Comparison of ENCODE assay signal across 8 cellular contexts in genomic region chr2:151638188-151638933, GRCh38.
DNase-seq lines count a peak whose midpoint lies in the region; ATAC-seq and TF ChIP-seq lines count a peak whose summit lies in the region.

No MANE protein-coding gene starts in this region.

- H3K23ac ChIP-seq in mesenchymal stem cell (ENCODE audit: low read length in 2 of 2) = no peak overlapping the region

- H3K9me3 ChIP-seq in CD8-positive, alpha-beta T cell (ENCODE audit: low read length) = no peaks in the 10 kb centered on the region
- peaks cover 3% of the 10 kb centered on the region for H3K9me3 ChIP-seq in mesenchymal stem cell (ENCODE audit: control insufficient read depth, low read length)

- no peak overlapping the region for H3K14ac ChIP-seq in mesenchymal stem cell (ENCODE audit: low read length in 2 of 2)

- H3K9ac ChIP-seq in mesenchymal stem cell (ENCODE audit: low read length) = peak overlapping the region; percentile 10

- peak overlapping the region; percentile 93 for H3K27ac Mint-ChIP-seq in CD8-positive, alpha-beta T cell
- H3K27ac Mint-ChIP-seq in IgD-negative memory B cell (peak overlapping the region; percentile 46 to 95 (median 95)), endothelial cell (ENCODE audit: unreplicated experiment) (no peak overlapping the region)

- H3K4me2 ChIP-seq in mesenchymal stem cell (ENCODE audit: low read length, poor library complexity, severe bottlenecking) = peak overlapping the region; percentile 18

- no peak overlapping the region for H2BK120ac ChIP-seq in mesenchymal stem cell (ENCODE audit: low read depth, low read length)

- no peaks in the 10 kb centered on the region for H3K36me3 Mint-ChIP-seq in CD8-positive, alpha-beta T cell
- H3K36me3 Mint-ChIP-seq in IgD-negative memory B cell (no peaks in the 10 kb centered on the region), endothelial cell (ENCODE audit: low read depth, unreplicated experiment) (peaks cover 6% of the 10 kb centered on the region)

- no peak overlapping the region for H2BK12ac ChIP-seq in mesenchymal stem cell (ENCODE audit: low read length in 2 of 2)

- no peaks in the 10 kb centered on the region for H3K27me3 Mint-ChIP-seq in CD8-positive, alpha-beta T cell (ENCODE audit: low read depth)
- no peaks in the 10 kb centered on the region for H3K27me3 Mint-ChIP-seq in IgD-negative memory B cell
- H3K27me3 Mint-ChIP-seq in endothelial cell (ENCODE audit: unreplicated experiment) = peaks cover 2% of the 10 kb centered on the region

- H2AK5ac ChIP-seq in mesenchymal stem cell (ENCODE audit: low read length, severe bottlenecking) = no peak overlapping the region

- peak; percentile 37 for ATAC-seq in CD8-positive, alpha-beta T cell

- no peak overlapping the region for H2BK5ac ChIP-seq in mesenchymal stem cell (ENCODE audit: low read depth, low read length, poor library complexity, severe bottlenecking)

- no peak overlapping the region for H3K4ac ChIP-seq in mesenchymal stem cell (ENCODE audit: low read depth in 1 of 2, low read length in 2 of 2)

- no peaks in the 10 kb centered on the region for H3K79me1 ChIP-seq in mesenchymal stem cell (replicated peaks; ENCODE audit: low read length, poor library complexity, severe bottlenecking)

- no peak overlapping the region for H4K91ac ChIP-seq in mesenchymal stem cell (ENCODE audit: low read length)

- H2BK15ac ChIP-seq in mesenchymal stem cell (ENCODE audit: low read depth, poor library complexity, severe bottlenecking) = no peak overlapping the region

- peak in 5 of 7 experiments; percentile 21 to 59 (median 29) for DNase-seq in CD8-positive, alpha-beta T cell
- DNase-seq in GM20000 (ENCODE audit: low spot score) (peak; percentile 22), mesenchymal stem cell (peak; percentile 13), endothelial cell (ENCODE audit: low spot score) (no peak), AG08395 (ENCODE audit: low spot score) (no peak), GM19240 (ENCODE audit: insufficient read length, low spot score) (no peak)
- peak; percentile 29 to 31 for DNase-seq in activated T-cell treated with anti-CD3 and anti-CD28 coated beads, Interleukin-2, amount 50 U/mL, for 48 hours

- peak overlapping the region; percentile 72 for H3K4me3 Mint-ChIP-seq in CD8-positive, alpha-beta T cell
- peak overlapping the region; percentile 50 to 94 (median 80) for H3K4me3 Mint-ChIP-seq in IgD-negative memory B cell
- H3K4me3 Mint-ChIP-seq in endothelial cell (ENCODE audit: unreplicated experiment) = no peak overlapping the region

- H2AFZ ChIP-seq in mesenchymal stem cell (ENCODE audit: low read depth, low read length) = no peak overlapping the region

- H4K8ac ChIP-seq in mesenchymal stem cell (ENCODE audit: low read length) = no peak overlapping the region

- no peaks in the 10 kb centered on the region for H3K36me3 ChIP-seq in CD8-positive, alpha-beta T cell (ENCODE audit: insufficient read depth, low read length)
- no peaks in the 10 kb centered on the region for H3K36me3 ChIP-seq in mesenchymal stem cell (ENCODE audit: control insufficient read depth in 1 of 2, insufficient read depth in 2 of 2, low read depth in 1 of 2, low read length in 2 of 2)

- intact Hi-C loops in CD8-positive, alpha-beta T cell (cut with DNase I, micrococcal nuclease) = loop anchor here (5.0 to 10.0 kb wide), 2 partner anchors 189 to 1076 kb away; partner anchors contain the start of genes ARL5A (in 1 of the 2), ARL6IP6 (in 1 of the 2) and PRPF40A (in 1 of the 2)

- POLR2A ChIA-PET in CD8-positive, alpha-beta T cell (lab: Charles Lee) = interaction anchor here (0.8 to 1.3 kb wide), 2 partner anchors 12 to 173 kb away, joined by 3 to 4 read pairs; no protein-coding TSS in a partner anchor

- no peaks in the 10 kb centered on the region for H3K27me3 ChIP-seq in CD8-positive, alpha-beta T cell (ENCODE audit: insufficient read depth, low read length)
- no peaks in the 10 kb centered on the region for H3K27me3 ChIP-seq in mesenchymal stem cell (ENCODE audit: control insufficient read depth in 1 of 2, insufficient read depth in 1 of 2, low read length in 2 of 2)

- CTCF ChIA-PET in CD8-positive, alpha-beta T cell (lab: Charles Lee) = interaction anchor here (0.5 to 1.1 kb wide), 3 partner anchors 8 to 190 kb away, joined by 3 to 4 read pairs (median 4); partner anchors contain the start of gene ARL5A

- H3K4me3 ChIP-seq in CD8-positive, alpha-beta T cell (ENCODE audit: low read depth, low read length) = no peak overlapping the region
- peak overlapping the region in 1 of 2 experiments; percentile 63 for H3K4me3 ChIP-seq in mesenchymal stem cell (ENCODE audit: insufficient read depth in 1 of 2, low read depth in 1 of 2, low read length in 2 of 2)

- peaks cover 43% of the 10 kb centered on the region for H3K4me1 Mint-ChIP-seq in CD8-positive, alpha-beta T cell (ENCODE audit: low read depth)
- H3K4me1 Mint-ChIP-seq in IgD-negative memory B cell (peaks cover 21 to 30% (median 24%) of the 10 kb centered on the region in 3 donors), endothelial cell (ENCODE audit: unreplicated experiment) (peaks cover 15% of the 10 kb centered on the region)

- no peak for TF ChIP-seq CTCF in CD8-positive, alpha-beta T cell (IDR thresholded peaks at IDR 0.05)
- no peak for TF ChIP-seq CTCF in GM20000 (IDR thresholded peaks at IDR 0.05; ENCODE audit: extremely low read depth, missing control alignments)
- no peak for TF ChIP-seq CTCF in endothelial cell (IDR thresholded peaks at IDR 0.05; ENCODE audit: unreplicated experiment)

- no peak overlapping the region for H3K18ac ChIP-seq in mesenchymal stem cell (ENCODE audit: low read depth in 1 of 2, low read length in 2 of 2)

- peaks cover 43% of the 10 kb centered on the region for H3K4me1 ChIP-seq in CD8-positive, alpha-beta T cell (ENCODE audit: insufficient read depth, low read length)
- peaks cover 3% of the 10 kb centered on the region for H3K4me1 ChIP-seq in mesenchymal stem cell (ENCODE audit: control insufficient read depth, insufficient read depth, low read depth, low read length)

- 67% methylated on average over 2 of the region's 4 CpGs for WGBS in mesenchymal stem cell

- H3K27ac ChIP-seq in CD8-positive, alpha-beta T cell (ENCODE audit: low read depth, low read length) = peak overlapping the region; percentile 42
- no peak overlapping the region for H3K27ac ChIP-seq in mesenchymal stem cell (ENCODE audit: low read length, poor library complexity, severe bottlenecking)

- peaks cover 4% of the 10 kb centered on the region for H3K9me3 Mint-ChIP-seq in CD8-positive, alpha-beta T cell
- peaks cover 2 to 4% (median 3%) of the 10 kb centered on the region in 3 donors for H3K9me3 Mint-ChIP-seq in IgD-negative memory B cell
- no peaks in the 10 kb centered on the region for H3K9me3 Mint-ChIP-seq in endothelial cell (ENCODE audit: unreplicated experiment)

Comparison
In these comparisons a context has a peak if more than half of its experiments do, and no peak if none do; other contexts are left out.
1. DNase-seq: peak in CD8-positive, alpha-beta T cell (5 of 7), GM20000 (single experiment), activated T-cell treated with anti-CD3 and anti-CD28 coated beads, Interleukin-2, amount 50 U/mL, for 48 hours (2 of 2) and mesenchymal stem cell (single experiment); none in endothelial cell (single experiment), AG08395 (single experiment) and GM19240 (single experiment).